1 cellular context compared by ENCODE assay signal in genomic region chr17:39191750-39192510, GRCh38.
TF ChIP-seq lines count a peak whose summit lies in the region.

No MANE protein-coding gene starts in this region.

TF ChIP-seq in WTC11, 78 proteins besides CTCF, POLR2A, EP300 and RAD21 (continued from another document):
- TF ChIP-seq IRF1 (CRISPR knock-in tag; IDR thresholded peaks at IDR 0.05) (no peak), NR2C2 (CRISPR knock-in tag; IDR thresholded peaks at IDR 0.05) (no peak), OVOL2 (CRISPR knock-in tag; IDR thresholded peaks at IDR 0.05; ENCODE audit: borderline replicate concordance) (no peak), ZNF532 (CRISPR knock-in tag; IDR thresholded peaks at IDR 0.05; ENCODE audit: borderline replicate concordance) (no peak), SOX15 (CRISPR knock-in tag; IDR thresholded peaks at IDR 0.05) (no peak), MLX (CRISPR knock-in tag; IDR thresholded peaks at IDR 0.05) (no peak), ZNF219 (CRISPR knock-in tag; IDR thresholded peaks at IDR 0.05; ENCODE audit: borderline replicate concordance) (no peak), MYBL2 (CRISPR knock-in tag; IDR thresholded peaks at IDR 0.05) (no peak), GRHL2 (CRISPR knock-in tag; IDR thresholded peaks at IDR 0.05; ENCODE audit: insufficient replicate concordance, severe bottlenecking) (no peak), ZBTB21 (CRISPR knock-in tag; IDR thresholded peaks at IDR 0.05; ENCODE audit: borderline replicate concordance) (no peak), ZBTB43 (CRISPR knock-in tag; IDR thresholded peaks at IDR 0.05) (no peak), EMX1 (CRISPR knock-in tag; IDR thresholded peaks at IDR 0.05) (no peak), ZNF425 (CRISPR knock-in tag; conservative IDR thresholded peaks at IDR 0.05) (no peak)
TF ChIP-seq in WTC11: peak in this region for 0.
